8 cellular contexts compared by ENCODE assay signal in genomic region chr19:3370214-3370720, GRCh38. TPM values are rescaled to one million over a fixed set of nuclear protein-coding genes. Genes with fewer than 3 reads are reported as not detected.
DNase-seq lines count a peak whose midpoint lies in the region; ATAC-seq and TF ChIP-seq lines count a peak whose summit lies in the region.

No MANE protein-coding gene starts in this region.

- H3K27ac Mint-ChIP-seq in endodermal cell, result no peak overlapping the region
- no peak overlapping the region for H3K27ac Mint-ChIP-seq in neural progenitor cell

- no peaks in the 10 kb centered on the region for H3K9me3 Mint-ChIP-seq in endodermal cell
- peaks cover 2% of the 10 kb centered on the region for H3K9me3 Mint-ChIP-seq in neural progenitor cell

- no peak for ATAC-seq in GM18873 (IDR thresholded peaks at IDR 0.05; ENCODE audit: low FRiP score, unreplicated experiment)

- H3K4me3 ChIP-seq in ACC112 (ENCODE audit: low read depth, low read length), result peak overlapping the region; percentile 86
- peak overlapping the region; percentile 82 for H3K4me3 ChIP-seq in Loucy (ENCODE audit: low read length, poor library complexity, severe bottlenecking)
- no peak overlapping the region for H3K4me3 ChIP-seq in endodermal cell (ENCODE audit: low read length)
- H3K4me3 ChIP-seq in neural progenitor cell, result no peak overlapping the region

- no peaks in the 10 kb centered on the region for H3K9me3 ChIP-seq in Loucy (ENCODE audit: insufficient read depth, low read depth, low read length)
- H3K9me3 ChIP-seq in endodermal cell (ENCODE audit: control insufficient read depth, low read length), result no peaks in the 10 kb centered on the region
- H3K9me3 ChIP-seq in neural progenitor cell (ENCODE audit: low read depth), result no peaks in the 10 kb centered on the region

- peak overlapping the region; percentile 78 for H3K4me2 ChIP-seq in Loucy (ENCODE audit: low read depth, low read length, poor library complexity, severe bottlenecking)
- H3K4me2 ChIP-seq in neural progenitor cell, result peak overlapping the region; percentile 66

- peaks cover 92% of the 10 kb centered on the region for H3K27me3 Mint-ChIP-seq in endodermal cell (ENCODE audit: insufficient read depth)
- peaks cover 68% of the 10 kb centered on the region for H3K27me3 Mint-ChIP-seq in neural progenitor cell (ENCODE audit: insufficient read depth, low read depth)

- no peak for TF ChIP-seq CTCF in Loucy (conservative IDR thresholded peaks at IDR 0.05; ENCODE audit: low read length)
- TF ChIP-seq CTCF in endodermal cell (conservative IDR thresholded peaks at IDR 0.05), result no peak
- TF ChIP-seq CTCF in neural progenitor cell (IDR thresholded peaks at IDR 0.05), result no peak

- peak overlapping the region; percentile 58 for H3K9ac ChIP-seq in Loucy (ENCODE audit: low read depth, low read length, poor library complexity, severe bottlenecking)
- H3K9ac ChIP-seq in endodermal cell (ENCODE audit: extremely low read depth, low read length, poor library complexity, severe bottlenecking), result no peak overlapping the region
- no peak overlapping the region for H3K9ac ChIP-seq in neural progenitor cell

- H3K4me1 ChIP-seq in ACC112 (ENCODE audit: control insufficient read depth, insufficient read depth, low read length, unreplicated experiment) (peaks cover 29% of the 10 kb centered on the region), Loucy (ENCODE audit: insufficient read depth, low read length, poor library complexity, severe bottlenecking) (peaks cover 64% of the 10 kb centered on the region), endodermal cell (ENCODE audit: control insufficient read depth, insufficient read depth, low read length) (no peaks in the 10 kb centered on the region), neural progenitor cell (peaks cover 20% of the 10 kb centered on the region)

- intact Hi-C loops in posterior vena cava (cut with DNase I), result loop anchor here in 1 of 2 donors (10.0 kb wide), 1 partner anchor 55 kb away; no protein-coding TSS in a partner anchor

- H3K27ac ChIP-seq in ACC112 (ENCODE audit: low read depth, low read length) (peak overlapping the region; percentile 69), endodermal cell (ENCODE audit: low read depth, low read length) (no peak overlapping the region), neural progenitor cell (no peak overlapping the region)

- WGBS in endodermal cell (ENCODE audit: insufficient coverage in 1 of 2, insufficient read length in 1 of 2), 2 experiments, result 23 to 26% methylated on average over 13 to 14 of the region's 14 CpGs

- peak overlapping the region; percentile 38 for H3K4me3 Mint-ChIP-seq in endodermal cell
- H3K4me3 Mint-ChIP-seq in neural progenitor cell, result no peak overlapping the region

- H4K20me1 ChIP-seq in Loucy (ENCODE audit: insufficient read depth, low read length, poor library complexity, severe bottlenecking) (peaks cover 54% of the 10 kb centered on the region), neural progenitor cell (ENCODE audit: low read depth) (peaks cover 13% of the 10 kb centered on the region)

- H3K4me1 Mint-ChIP-seq in endodermal cell (no peaks in the 10 kb centered on the region), neural progenitor cell (peaks cover 14% of the 10 kb centered on the region)

- no peaks in the 10 kb centered on the region for H3K27me3 ChIP-seq in ACC112 (ENCODE audit: insufficient read depth, low read length)
- peaks cover 5% of the 10 kb centered on the region for H3K27me3 ChIP-seq in Loucy (ENCODE audit: insufficient read depth, low read length, poor library complexity, severe bottlenecking)
- peaks cover 87% of the 10 kb centered on the region for H3K27me3 ChIP-seq in endodermal cell (ENCODE audit: control insufficient read depth, insufficient read depth, low read length, poor library complexity, severe bottlenecking)
- H3K27me3 ChIP-seq in neural progenitor cell, result peaks cover 100% of the 10 kb centered on the region

- H3K79me2 ChIP-seq in ACC112 (ENCODE audit: control insufficient read depth, insufficient read depth, low read length, unreplicated experiment) (peaks cover 87% of the 10 kb centered on the region), Loucy (ENCODE audit: insufficient read depth, low read length) (peaks cover 97% of the 10 kb centered on the region), neural progenitor cell (ENCODE audit: low read depth) (no peaks in the 10 kb centered on the region)

- H2AFZ ChIP-seq in ACC112 (ENCODE audit: low read length, unreplicated experiment), result no peak overlapping the region
- no peak overlapping the region for H2AFZ ChIP-seq in Loucy (ENCODE audit: low read length)
- H2AFZ ChIP-seq in neural progenitor cell (replicated peaks), result no peak overlapping the region

- no peaks in the 10 kb centered on the region; the same call in 1 of the 2 replicates for H3K36me3 ChIP-seq in ACC112 (ENCODE audit: insufficient read depth, low read length)
- H3K36me3 ChIP-seq in Loucy (ENCODE audit: insufficient read depth, low read length), result no peaks in the 10 kb centered on the region
- no peaks in the 10 kb centered on the region for H3K36me3 ChIP-seq in endodermal cell (ENCODE audit: control insufficient read depth, insufficient read depth, low read length)
- no peaks in the 10 kb centered on the region for H3K36me3 ChIP-seq in neural progenitor cell

- no peaks in the 10 kb centered on the region for H3K9me2 ChIP-seq in Loucy (replicated peaks; ENCODE audit: low read depth, low read length)

- no peaks in the 10 kb centered on the region for H3K36me3 Mint-ChIP-seq in endodermal cell (ENCODE audit: low read depth)
- no peaks in the 10 kb centered on the region for H3K36me3 Mint-ChIP-seq in neural progenitor cell

- no peaks in the 10 kb centered on the region for H3F3A ChIP-seq in Loucy (ENCODE audit: low read depth)
- peaks cover 22% of the 10 kb centered on the region for H3F3A ChIP-seq in neural progenitor cell (ENCODE audit: low read depth)

- DNase-seq in endodermal cell, result no peak
- DNase-seq in neural progenitor cell (ENCODE audit: low spot score), result no peak
- DNase-seq in posterior vena cava (ENCODE audit: low spot score), result no peak
- no peak for DNase-seq in activated CD4-positive, alpha-beta T cell treated with anti-CD3 and anti-CD28 coated beads for 1 hour
- no peak for DNase-seq in GM19240 (ENCODE audit: insufficient read length, low spot score)

RNA-seq across cellular contexts. Expression of gene NFIC, which starts 3.9 kb away (rescaled TPM):
- total RNA-seq in endodermal cell, result 1 to 10 TPM; 5.2 to 6.6 TPM
- 4.0 TPM for polyA plus RNA-seq in endodermal cell (2013, experiment 1 of 2)
- 3.7 TPM for polyA plus RNA-seq in endodermal cell (2013, experiment 2 of 2)
- 1.1 and 1.3 TPM in 2 replicates for total RNA-seq in neural progenitor cell (ENCODE audit: low replicate concordance)
- total RNA-seq in posterior vena cava, result 100 to 1,000 TPM; 196 to 223 TPM

Comparison
In these comparisons a context has a peak if more than half of its experiments do, and no peak if none do; other contexts are left out.
1. H3K4me3 ChIP-seq: peak in ACC112 (single experiment) and Loucy (single experiment); none in endodermal cell (single experiment) and neural progenitor cell (single experiment).
2. RNA of gene NFIC, which starts 3.9 kb away (total RNA-seq): 196 to 223 TPM in posterior vena cava; 5.2 to 6.6 TPM in endodermal cell and 1.1 to 1.3 TPM in neural progenitor cell; every median in the first group is over 10 times any median in the second.